ENCODE assay signal across 12 cellular contexts in the genomic region with DNA sequence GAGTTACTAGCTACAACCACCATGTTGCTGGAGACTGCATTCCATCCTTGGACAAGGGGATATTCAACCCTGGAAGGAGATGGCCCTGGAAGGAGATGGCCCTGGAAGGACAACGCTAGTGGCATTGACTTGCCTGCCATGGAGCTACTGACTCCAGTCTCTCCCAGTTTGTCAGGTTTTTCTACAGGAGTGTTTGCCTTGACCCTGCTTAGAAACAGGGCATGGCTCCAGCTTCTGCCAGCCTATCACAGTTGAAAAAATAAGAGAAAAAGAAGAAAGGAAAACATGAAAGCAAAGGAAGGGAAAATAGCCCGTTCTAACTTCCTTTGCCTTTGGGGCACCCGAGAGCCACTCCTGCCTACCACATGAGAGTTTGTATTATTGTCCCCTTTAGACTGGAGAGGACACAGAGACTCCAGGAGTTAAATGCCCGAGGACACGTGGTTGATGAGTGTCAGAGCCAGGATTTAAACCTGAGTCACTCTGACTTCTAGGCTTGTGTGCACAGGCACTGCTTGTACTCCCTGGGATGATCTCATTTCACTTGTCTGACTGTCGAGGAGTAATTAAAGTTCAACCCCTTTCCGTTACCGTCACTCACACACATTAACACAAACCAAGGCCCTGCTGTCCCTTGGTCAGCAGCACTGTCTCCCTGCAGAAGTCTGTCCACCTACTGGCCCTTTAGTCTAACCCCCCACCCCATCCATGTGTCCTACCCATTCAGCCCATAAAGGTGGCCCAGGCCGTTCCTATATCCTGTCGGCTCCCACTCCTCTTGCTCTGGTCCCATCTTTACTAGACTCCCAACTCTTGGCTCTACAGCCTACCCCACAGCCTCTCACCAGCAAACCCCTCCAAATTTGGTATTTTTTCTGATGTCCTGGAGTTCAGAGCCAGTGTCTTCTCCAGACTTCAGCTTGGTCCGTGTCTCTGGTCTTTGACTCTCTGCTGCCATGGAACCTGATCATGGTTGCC. TPM values are rescaled to one million over a fixed set of nuclear protein-coding genes. Genes with fewer than 3 reads are reported as not detected.
DNase-seq lines count a peak whose midpoint lies in the region; ATAC-seq, FAIRE-seq and TF ChIP-seq lines count a peak whose summit lies in the region.
"Had no signal": no experiment of that assay in that cellular context is flagged by ENCODE, and none has a peak within 500 bp of the region (broad histone marks: within the 10 kb centered on the region; RNA-seq: fewer than 3 reads in every experiment).

No MANE protein-coding gene starts in this region.

- peaks cover 16% of the 10 kb centered on the region for H3K4me1 Mint-ChIP-seq in activated naive CD4-positive, alpha-beta T cell treated with anti-CD3 and anti-CD28 coated beads for 36 hours (ENCODE audit: low read depth)

- peaks cover 12% of the 10 kb centered on the region for H3K27me3 Mint-ChIP-seq in activated naive CD4-positive, alpha-beta T cell treated with anti-CD3 and anti-CD28 coated beads for 36 hours (ENCODE audit: low read depth)

- peak; percentile 11 for DNase-seq in NCI-H2029 treated with DMSO at 0.1 percent for 48 hours (lab: John Stamatoyannopoulos, UW)
- DNase-seq in NCI-H2029 (lab: John Stamatoyannopoulos, UW) = no peak
- peak; percentile 58 for DNase-seq in amniotic stem cell (lab: John Stamatoyannopoulos, UW)
- no peak for DNase-seq in suprapubic skin (ENCODE audit: low spot score in 2 of 2)
- DNase-seq in stimulated activated CD8-positive, alpha-beta memory T cell treated with anti-CD3 and anti-CD28 coated beads, Interleukin-4, amount 100 ng/mL, for 48 hours = no peak
- no peak for DNase-seq in activated naive CD4-positive, alpha-beta T cell treated with anti-CD3 and anti-CD28 coated beads for 36 hours
- DNase-seq: activated CD4-positive, alpha-beta T cell treated with anti-CD3 and anti-CD28 coated beads for 1 hour; AML-193; naive thymus-derived CD4-positive, alpha-beta T cell; NCI-H1436 had no signal

- no peaks in the 10 kb centered on the region for H3K9me3 Mint-ChIP-seq in activated naive CD4-positive, alpha-beta T cell treated with anti-CD3 and anti-CD28 coated beads for 36 hours
- H3K9me3 Mint-ChIP-seq: naive thymus-derived CD4-positive, alpha-beta T cell had no signal

- no peak for TF ChIP-seq CTCF in suprapubic skin (IDR thresholded peaks at IDR 0.05)

- H3K36me3 ChIP-seq in suprapubic skin = no peaks in the 10 kb centered on the region

- no peaks in the 10 kb centered on the region for H3K9me3 ChIP-seq in suprapubic skin

- peaks cover 47% of the 10 kb centered on the region for H3K4me1 ChIP-seq in suprapubic skin

- H3K27ac Mint-ChIP-seq in activated naive CD4-positive, alpha-beta T cell treated with anti-CD3 and anti-CD28 coated beads for 36 hours = no peak overlapping the region
- H3K27ac Mint-ChIP-seq: naive thymus-derived CD4-positive, alpha-beta T cell had no signal

- CTCF ChIA-PET in activated naive CD4-positive, alpha-beta T cell treated with anti-CD3 and anti-CD28 coated beads for 36 hours (lab: Charles Lee) = interaction anchor here (0.6 kb wide), 1 partner anchor 258 kb away, joined by 3 read pairs; no protein-coding TSS in a partner anchor

- H3K4me3 ChIP-seq in suprapubic skin = no peak overlapping the region

- no peaks in the 10 kb centered on the region for H3K27me3 ChIP-seq in suprapubic skin

- peak overlapping the region; percentile 43 for H3K27ac ChIP-seq in suprapubic skin

- H3K4me3 Mint-ChIP-seq in activated naive CD4-positive, alpha-beta T cell treated with anti-CD3 and anti-CD28 coated beads for 36 hours = no peak overlapping the region
- H3K4me3 Mint-ChIP-seq: naive thymus-derived CD4-positive, alpha-beta T cell had no signal

- no peak for TF ChIP-seq EP300 in suprapubic skin (IDR thresholded peaks at IDR 0.05)

- 54% methylated on average over 11 of the region's 11 CpGs for WGBS in suprapubic skin

- FAIRE-seq in islet of Langerhans (lab: Jason Lieb, UNC) = peak; percentile 93

- no peak for ATAC-seq in GM19455 (IDR thresholded peaks at IDR 0.05; ENCODE audit: unreplicated experiment)
- ATAC-seq: naive thymus-derived CD4-positive, alpha-beta T cell had no signal

- H3K36me3 Mint-ChIP-seq in activated naive CD4-positive, alpha-beta T cell treated with anti-CD3 and anti-CD28 coated beads for 36 hours (ENCODE audit: low read depth) = no peaks in the 10 kb centered on the region
- H3K36me3 Mint-ChIP-seq: naive thymus-derived CD4-positive, alpha-beta T cell had no signal

- intact Hi-C loops in activated naive CD4-positive, alpha-beta T cell treated with anti-CD3 and anti-CD28 coated beads for 36 hours (cut with micrococcal nuclease) = loop anchor here (5.0 kb wide), 1 partner anchor 39 kb away; no protein-coding TSS in a partner anchor

- no peak for TF ChIP-seq POLR2A in suprapubic skin (IDR thresholded peaks at IDR 0.05)

RNA-seq across cellular contexts. Expression of a gene that starts 46.1 kb away (rescaled TPM):
- under 1 TPM in 2 of 4 donors, not detected in 2; 0.45 to 0.62 TPM for total RNA-seq in suprapubic skin
- under 1 TPM; 0.14 to 0.27 TPM for total RNA-seq in activated naive CD4-positive, alpha-beta T cell treated with anti-CD3 and anti-CD28 coated beads for 36 hours
- total RNA-seq: naive thymus-derived CD4-positive, alpha-beta T cell had no signal

RNA-seq across cellular contexts. Expression of a gene that starts 52.2 kb away (rescaled TPM):
- total RNA-seq in suprapubic skin = 1 to 10 TPM in 3 of 4 donors, under 1 TPM in 1; 0.64 to 5.7 (median 3.3) TPM
- total RNA-seq in activated naive CD4-positive, alpha-beta T cell treated with anti-CD3 and anti-CD28 coated beads for 36 hours = under 1 TPM in 1 of 2 experiments, not detected in 1; 0.20 TPM

RNA-seq across cellular contexts. Expression of a gene that starts 52.7 kb away (rescaled TPM):
- 10 to 100 TPM; 30.4 to 74.3 (median 42.8) TPM for total RNA-seq in suprapubic skin
- total RNA-seq in activated naive CD4-positive, alpha-beta T cell treated with anti-CD3 and anti-CD28 coated beads for 36 hours = 10 to 100 TPM; 37.4 to 38.0 TPM

Comparison
In these comparisons a context has a peak if more than half of its experiments do, and no peak if none do; other contexts are left out.
1. DNase-seq: peak in NCI-H2029 treated with DMSO at 0.1 percent for 48 hours (single experiment) and amniotic stem cell (single experiment); none in NCI-H2029 (single experiment), suprapubic skin (0 of 2), stimulated activated CD8-positive, alpha-beta memory T cell treated with anti-CD3 and anti-CD28 coated beads, Interleukin-4, amount 100 ng/mL, for 48 hours (single experiment) and activated naive CD4-positive, alpha-beta T cell treated with anti-CD3 and anti-CD28 coated beads for 36 hours (single experiment).